ENCODE assay signal across 17 cellular contexts in genomic region chr13:113969973-113970611, GRCh38. TPM values are rescaled to one million over a fixed set of nuclear protein-coding genes. Genes with fewer than 3 reads are reported as not detected.
DNase-seq lines count a peak whose midpoint lies in the region; ATAC-seq, FAIRE-seq and TF ChIP-seq lines count a peak whose summit lies in the region.
"Had no signal": no experiment of that assay in that cellular context is flagged by ENCODE, and none has a peak within 500 bp of the region (broad histone marks: within the 10 kb centered on the region; RNA-seq: fewer than 3 reads in every experiment).

No MANE protein-coding gene starts in this region.

- H3K79me2 ChIP-seq in PC-9 (ENCODE audit: low read depth) = no peaks in the 10 kb centered on the region

- no peaks in the 10 kb centered on the region for H3K9me2 ChIP-seq in PC-9 (ENCODE audit: insufficient read depth)

- H3K4me1 ChIP-seq in PC-9 (replicated peaks; ENCODE audit: insufficient read depth) = peaks cover 30% of the 10 kb centered on the region
- H3K4me1 ChIP-seq in mucosa of descending colon (ENCODE audit: low read depth) = peaks cover 22% of the 10 kb centered on the region
- H3K4me1 ChIP-seq in suprapubic skin = peaks cover 31% of the 10 kb centered on the region

- no peak for TF ChIP-seq CTCF in PC-9 (conservative IDR thresholded peaks at IDR 0.05)
- TF ChIP-seq CTCF in epithelial cell of esophagus (IDR thresholded peaks at IDR 0.05; ENCODE audit: insufficient read depth, low read depth, low read length, missing control alignments) = no peak
- TF ChIP-seq CTCF in mucosa of descending colon (IDR thresholded peaks at IDR 0.05) = no peak
- no peak for TF ChIP-seq CTCF in suprapubic skin (IDR thresholded peaks at IDR 0.05)

- no peak for FAIRE-seq in urothelium cell line (lab: Jason Lieb, UNC)
- FAIRE-seq: GM12891 had no signal

- no peak overlapping the region for H2AFZ ChIP-seq in PC-9

- no TSS peak for BruUV-seq in PC-9 (replicated peaks; lab: Mats Ljungman, UMichigan)

- intact Hi-C loops in PC-9 (cut with micrococcal nuclease; ENCODE audit: unreplicated experiment) (loop anchor here (2.0 to 5.0 kb wide), 2 partner anchors 95 to 162 kb away; partner anchors contain the start of gene RASA3), mucosa of descending colon (cut with DNase I, micrococcal nuclease) (no loop called here)

- H3K27ac ChIP-seq in PC-9 (peak overlapping the region; percentile 94), suprapubic skin (peak overlapping the region; percentile 74)
- H3K27ac ChIP-seq: cardiac muscle cell had no signal

- POLR2A ChIA-PET in PC-9 (lab: Charles Lee; ENCODE audit: unreplicated experiment) = no interaction called here

- H3K27me3 ChIP-seq in PC-9 (ENCODE audit: insufficient read depth, low read depth) (no peaks in the 10 kb centered on the region), suprapubic skin (no peaks in the 10 kb centered on the region)
- H3K27me3 ChIP-seq: cardiac muscle cell had no signal

- H3K4me3 ChIP-seq in PC-9 = no peak overlapping the region; the same call in 1 of the 2 replicates
- no peak overlapping the region for H3K4me3 ChIP-seq in epithelial cell of esophagus (ENCODE audit: low read length)
- H3K4me3 ChIP-seq in mucosa of descending colon = no peak overlapping the region
- H3K4me3 ChIP-seq in suprapubic skin = peak overlapping the region; percentile 31
- H3K4me3 ChIP-seq: cardiac muscle cell had no signal

- no peak for TF ChIP-seq POLR2A in suprapubic skin (IDR thresholded peaks at IDR 0.05)

- peak overlapping the region; percentile 73 for H3K4me2 ChIP-seq in PC-9

- peaks cover 15% of the 10 kb centered on the region; the same call in 1 of the 2 replicates for H3F3A ChIP-seq in PC-9 (ENCODE audit: insufficient read depth, low read depth)

- H3K36me3 ChIP-seq in PC-9 (ENCODE audit: low read depth) (no peaks in the 10 kb centered on the region), mucosa of descending colon (ENCODE audit: low read depth) (no peaks in the 10 kb centered on the region), suprapubic skin (peaks cover 2% of the 10 kb centered on the region)
- H3K36me3 ChIP-seq: cardiac muscle cell had no signal

- WGBS in suprapubic skin = 71% methylated on average over 18 of the region's 20 CpGs

- H3K9me3 ChIP-seq in PC-9 (ENCODE audit: insufficient read depth, low read depth) = no peaks in the 10 kb centered on the region
- no peaks in the 10 kb centered on the region for H3K9me3 ChIP-seq in mucosa of descending colon
- no peaks in the 10 kb centered on the region for H3K9me3 ChIP-seq in suprapubic skin

- peak; percentile 74 to 78 for DNase-seq in PC-9
- peak; percentile 52 for DNase-seq in epithelial cell of esophagus (ENCODE audit: low read depth)
- DNase-seq in mucosa of descending colon = peak; percentile 73 to 80 (median 77)
- DNase-seq in suprapubic skin (ENCODE audit: low spot score in 2 of 2) = peak in 1 of 2 donors; percentile 68
- DNase-seq in cerebellum (ENCODE audit: low spot score) = no peak
- no peak for DNase-seq in urothelium cell line (ENCODE audit: low spot score)
- no peak for DNase-seq in GF-D8 (lab: John Stamatoyannopoulos, UW)
- DNase-seq in activated CD4-positive, alpha-beta T cell treated with anti-CD3 and anti-CD28 coated beads for 4 hours = no peak
- DNase-seq: activated CD8-positive, alpha-beta memory T cell treated with anti-CD3 and anti-CD28 coated beads for 24 hours; NCI-H1105 treated with DMSO at 0.1 percent for 48 hours; NCI-H82; SHP77 treated with DMSO at 0.1 percent for 48 hours; stimulated activated CD4-positive, alpha-beta T cell treated with anti-CD3 and anti-CD28 coated beads, Interleukin-2, amount 100 ng/mL, for 48 hours; T1000 had no signal

- no peak for TF ChIP-seq EP300 in suprapubic skin (IDR thresholded peaks at IDR 0.05)

- CTCF ChIA-PET in PC-9 (lab: Charles Lee) = no interaction called here

- H4K20me1 ChIP-seq in PC-9 (ENCODE audit: insufficient read depth) = no peaks in the 10 kb centered on the region

- peak; percentile 92 for ATAC-seq in mucosa of descending colon

RNA-seq across cellular contexts. Expression of gene C13orf46, which starts 3.8 kb away (rescaled TPM):
- total RNA-seq in PC-9 (2021) (1.5 and 1.7 TPM in 2 replicates), mucosa of descending colon (1 to 10 TPM; 1.3 to 1.8 (median 1.6) TPM), suprapubic skin (1 to 10 TPM in 1 of 4 donors, under 1 TPM in 3; 0.16 to 1.4 (median 0.53) TPM), cerebellum (0.54 TPM)
- total RNA-seq: cardiac muscle cell, epithelial cell of proximal tubule had no signal

Comparison
In these comparisons a context has a peak if more than half of its experiments do, and no peak if none do; other contexts are left out.
1. DNase-seq: peak in PC-9 (2 of 2), epithelial cell of esophagus (single experiment) and mucosa of descending colon (3 of 3); none in cerebellum (single experiment), urothelium cell line (single experiment), GF-D8 (single experiment) and activated CD4-positive, alpha-beta T cell treated with anti-CD3 and anti-CD28 coated beads for 4 hours (0 of 2).